Comparison of ENCODE assay signal across 8 cellular contexts in genomic region chr22:18076060-18076497, GRCh38. TPM values are rescaled to one million over a fixed set of nuclear protein-coding genes. Genes with fewer than 3 reads are reported as not detected.
DNase-seq lines count a peak whose midpoint lies in the region; ATAC-seq, FAIRE-seq and TF ChIP-seq lines count a peak whose summit lies in the region.

No MANE protein-coding gene starts in this region.

- FAIRE-seq in A549 (lab: Jason Lieb, UNC) (no peak), small intestine (lab: Jason Lieb, UNC) (no peak)

- H3K4me3 ChIP-seq in A549 (no peak overlapping the region), small intestine (ENCODE audit: low read depth in 1 of 2, low read length in 2 of 2) (peak overlapping the region in 1 of 2 donors; percentile 20)

- peak overlapping the region; percentile 94 for H3K4me2 ChIP-seq in A549

- CTCF ChIA-PET in A549 (lab: Yijun Ruan, JAX) (interaction anchor here (0.7 to 7.2 kb wide), 78 partner anchors 8 to 518 kb away, joined by 3 to 138 read pairs (median 5); partner anchors contain the start of gene MICAL3), T-cell (lab: Charles Lee) (interaction anchor here (0.5 to 4.4 kb wide), 19 partner anchors 12 to 1323 kb away, joined by 3 to 41 read pairs (median 4); partner anchors contain the start of gene USP18 (in 1 of the 2))

- H3K4me1 Mint-ChIP-seq in T-cell: peaks cover 38 to 47% (median 39%) of the 10 kb centered on the region in 3 donors

- H3K9me3 ChIP-seq in A549: no peaks in the 10 kb centered on the region
- no peaks in the 10 kb centered on the region for H3K9me3 ChIP-seq in small intestine (ENCODE audit: control insufficient read depth, low read depth)

- H3K27me3 ChIP-seq in small intestine (ENCODE audit: control insufficient read depth in 2 of 2, insufficient read depth in 2 of 2, low read length in 2 of 2): no peaks in the 10 kb centered on the region

- ATAC-seq in A549 (peak; percentile 20 to 55; a peak in 5 of 6 replicates), T-cell (replicated peaks in 1 of 4) (no peak), GM21423 (IDR thresholded peaks at IDR 0.05; ENCODE audit: unreplicated experiment) (no peak)

- H3K4me3 Mint-ChIP-seq in T-cell: peak overlapping the region; percentile 9 to 94 (median 29)

- no peaks in the 10 kb centered on the region for H3K9me3 Mint-ChIP-seq in T-cell

- H3K4me1 ChIP-seq in A549 (peaks cover 24% of the 10 kb centered on the region), small intestine (ENCODE audit: control insufficient read depth in 2 of 2, insufficient read depth in 1 of 2, low read depth in 1 of 2, low read length in 1 of 2) (peaks cover 0 to 6% of the 10 kb centered on the region in 2 donors)

- peak overlapping the region; percentile 2 to 13 for H3K27ac Mint-ChIP-seq in T-cell

- no peaks in the 10 kb centered on the region for H3K27me3 Mint-ChIP-seq in T-cell

- TF ChIP-seq POLR2A in A549 (IDR thresholded peaks at IDR 0.05; ENCODE audit: low read length): no peak

- 23% methylated on average over 6 of the region's 8 CpGs for WGBS in A549 (ENCODE audit: missing lambda C conversion rate)
- WGBS in small intestine, 3 donors: 19 to 37% (median 28%) methylated on average over 8 of the region's 8 CpGs

- H3K36me3 ChIP-seq in small intestine (ENCODE audit: control insufficient read depth in 2 of 2, insufficient read depth in 2 of 2, low read length in 2 of 2): peaks cover 3% of the 10 kb centered on the region in 2 donors

- peaks cover 14% of the 10 kb centered on the region for H3K36me3 Mint-ChIP-seq in T-cell

- POLR2A ChIA-PET in A549 (lab: Yijun Ruan, JAX) (interaction anchor here (0.6 to 1.4 kb wide), 3 partner anchors 44 to 247 kb away, joined by 3 to 6 read pairs (median 5); no protein-coding TSS in a partner anchor), T-cell (lab: Charles Lee) (interaction anchor here in 1 of 2 donors (0.6 kb wide), 1 partner anchor 30 kb away, joined by 3 read pairs; no protein-coding TSS in a partner anchor)

- TF ChIP-seq RAD21 in A549 (conservative IDR thresholded peaks at IDR 0.05 in 1 of 2, IDR thresholded peaks at IDR 0.05 in 1 of 2): peak; percentile 94 to 96

- peak overlapping the region; percentile 50 to 64; a peak in 5 of 6 replicates for H3K27ac ChIP-seq in A549
- H3K27ac ChIP-seq in small intestine (ENCODE audit: low read depth in 1 of 2, low read length in 1 of 2): peak overlapping the region; percentile 30 to 60

- peak; percentile 82 for TF ChIP-seq CTCF in A549 (IDR thresholded peaks at IDR 0.05)

- peak; percentile 48 to 83 for DNase-seq in A549 (ENCODE audit: low read depth in 1 of 2, low spot score in 1 of 2)
- peak; percentile 83 for DNase-seq in GM04504 (ENCODE audit: low read depth)
- DNase-seq in NCI-H146 treated with DMSO at 0.1 percent for 48 hours (lab: John Stamatoyannopoulos, UW; ENCODE audit: unreplicated experiment): peak; percentile 26
- DNase-seq in T-cell: peak in 20 of 34 experiments; percentile 8 to 55 (median 16)
- DNase-seq in cerebellum (ENCODE audit: low spot score): peak; percentile 86
- DNase-seq in islet precursor cell: peak; percentile 76
- DNase-seq in small intestine: peak; percentile 89

- TF ChIP-seq EP300 in A549 (IDR thresholded peaks at IDR 0.05): no peak

TF ChIP-seq in A549, 52 proteins besides CTCF, POLR2A, EP300 and RAD21:
- TF ChIP-seq BHLHE40 (IDR thresholded peaks at IDR 0.05; ENCODE audit: low read depth, low read length) (no peak), SMC3 (IDR thresholded peaks at IDR 0.05) (peak; percentile 93)

RNA-seq across cellular contexts. Expression of gene PEX26, which starts 1.7 kb away (rescaled TPM):
- polyA plus RNA-seq in A549 (2011; rRNA removed) (12.4 and 15.3 TPM in 2 replicates), A549 (2017; fragmentation: RNase III; extraction: RNeasy Plus Mini Kit Qiagen cat#74134 plus additional on column Dnase treatment) (10.8 to 12.7 TPM (median 11.8 TPM) in 3 replicates), small intestine (10 to 100 TPM; 23.2 to 48.0 (median 28.0) TPM)
- polyA plus RNA-seq in A549 (2012; cell fraction: cytosol; rRNA removed): 6.8 and 11.5 TPM in 2 replicates
- 8.3 and 9.9 TPM in 2 replicates for polyA plus RNA-seq in A549 (2012; cell fraction: nucleus; rRNA removed)
- polyA minus RNA-seq in A549 (2011; rRNA and poly(A)+ RNA removed): 23.8 and 24.1 TPM in 2 replicates
- total RNA-seq in T-cell (10 to 100 TPM; 30.2 to 42.7 (median 39.8) TPM), cerebellum (22.4 TPM)

RNA-seq across cellular contexts. Expression of gene TUBA8, which starts 34.5 kb away (rescaled TPM):
- 0.66 and 0.90 TPM in 2 replicates for polyA plus RNA-seq in A549 (2011; rRNA removed)
- polyA plus RNA-seq in A549 (2012; cell fraction: cytosol; rRNA removed): 1.1 TPM in 2 replicates
- 3.5 and 3.8 TPM in 2 replicates for polyA plus RNA-seq in A549 (2012; cell fraction: nucleus; rRNA removed)
- 0.13 to 0.41 TPM in 2 of 3 replicates, not detected in the other for polyA plus RNA-seq in A549 (2017; fragmentation: RNase III; extraction: RNeasy Plus Mini Kit Qiagen cat#74134 plus additional on column Dnase treatment)
- 1.2 and 1.5 TPM in 2 replicates for polyA minus RNA-seq in A549 (2011; rRNA and poly(A)+ RNA removed)
- total RNA-seq in T-cell: 1 to 10 TPM; 1.5 to 3.3 (median 2.6) TPM
- total RNA-seq in cerebellum: 7.3 TPM
- 1 to 10 TPM; 4.4 to 5.8 (median 4.6) TPM for polyA plus RNA-seq in small intestine

RNA-seq across cellular contexts. Expression of gene MICAL3, which starts 51.7 kb away (rescaled TPM):
- 18.7 and 20.5 TPM in 2 replicates for polyA plus RNA-seq in A549 (2011; rRNA removed)
- 13.3 and 17.7 TPM in 2 replicates for polyA plus RNA-seq in A549 (2012; cell fraction: cytosol; rRNA removed)
- polyA plus RNA-seq in A549 (2012; cell fraction: nucleus; rRNA removed): 74.0 and 74.6 TPM in 2 replicates
- polyA plus RNA-seq in A549 (2017; fragmentation: RNase III; extraction: RNeasy Plus Mini Kit Qiagen cat#74134 plus additional on column Dnase treatment): 30.1 to 35.1 TPM (median 30.3 TPM) in 3 replicates
- 28.0 and 34.1 TPM in 2 replicates for polyA minus RNA-seq in A549 (2011; rRNA and poly(A)+ RNA removed)
- total RNA-seq in T-cell: 10 to 100 TPM; 19.1 to 37.5 (median 22.3) TPM
- total RNA-seq in cerebellum: 77.6 TPM
- 10 to 100 TPM in 1 of 3 donors, 1 to 10 TPM in 2; 3.2 to 15.3 (median 4.7) TPM for polyA plus RNA-seq in small intestine

Comparison
In these comparisons a context has a peak if more than half of its experiments do, and no peak if none do; other contexts are left out.
1. ATAC-seq: peak in A549 (2 of 2); none in T-cell (0 of 4) and GM21423 (single experiment).
2. DNase-seq: peak in every context shown above with its lines; median percentile 89 in small intestine; 86 in cerebellum; 83 in GM04504; 76 in islet precursor cell; 66 in A549; 26 in NCI-H146 treated with DMSO at 0.1 percent for 48 hours; 16 in T-cell.